ENCODE assay signal across 19 cellular contexts in genomic region chr10:607545-608196, GRCh38.
DNase-seq lines count a peak whose midpoint lies in the region; ATAC-seq and TF ChIP-seq lines count a peak whose summit lies in the region.
"Had no signal": no experiment of that assay in that cellular context is flagged by ENCODE, and none has a peak within 500 bp of the region (broad histone marks: within the 10 kb centered on the region; RNA-seq: fewer than 3 reads in every experiment).

No MANE protein-coding gene starts in this region.

- peak overlapping the region; percentile 7; the same call in 1 of the 2 replicates for H3K4me3 ChIP-seq in AG10803 (ENCODE audit: low read length)
- H3K4me3 ChIP-seq: GM23248, neural progenitor cell, right atrium auricular region, SK-N-MC had no signal

- no peak for TF ChIP-seq CTCF in AG10803 (conservative IDR thresholded peaks at IDR 0.05; ENCODE audit: low read length)

- ATAC-seq in HG03139 (IDR thresholded peaks at IDR 0.05; ENCODE audit: unreplicated experiment), result no peak
- ATAC-seq: activated naive CD8-positive, alpha-beta T cell treated with anti-CD3 and anti-CD28 coated beads, Interleukin-2, amount 50 U/mL, for 24 hours; activated T-helper 17 cell treated with anti-CD3 and anti-CD28 coated beads, Interleukin-2, amount 50 U/mL, for 72 hours had no signal

- peak; percentile 62 for DNase-seq in AG10803 (ENCODE audit: low read depth)
- peak; percentile 65 for DNase-seq in NCI-H1694 treated with DMSO at 0.1 percent for 48 hours (lab: John Stamatoyannopoulos, UW)
- DNase-seq in epidermal melanocyte (ENCODE audit: insufficient read length, low spot score), result peak; percentile 64
- DNase-seq in pons (ENCODE audit: low spot score), result peak; percentile 54
- no peak for DNase-seq in GM19238 (ENCODE audit: insufficient read length, low spot score)
- no peak for DNase-seq in SHP77 treated with DMSO at 0.1 percent for 48 hours (lab: John Stamatoyannopoulos, UW)
- DNase-seq in COLO668 (lab: John Stamatoyannopoulos, UW; ENCODE audit: unreplicated experiment), result no peak
- DNase-seq: activated CD4-positive, alpha-beta T cell treated with anti-CD3 and anti-CD28 coated beads for 1 hour; activated naive CD8-positive, alpha-beta T cell treated with anti-CD3 and anti-CD28 coated beads, Interleukin-2, amount 50 U/mL, for 24 hours; GM23248; kidney glomerular epithelial cell; mesendoderm; NCI-H510A; stimulated activated naive CD4-positive, alpha-beta T cell had no signal

Comparison
In these comparisons a context has a peak if more than half of its experiments do, and no peak if none do; other contexts are left out.
1. DNase-seq: peak in AG10803 (single experiment), NCI-H1694 treated with DMSO at 0.1 percent for 48 hours (single experiment), epidermal melanocyte (single experiment) and pons (single experiment); none in GM19238 (single experiment), SHP77 treated with DMSO at 0.1 percent for 48 hours (single experiment) and COLO668 (single experiment).